12 cellular contexts compared by ENCODE assay signal in genomic region chr3:64342940-64343691, GRCh38.
DNase-seq lines count a peak whose midpoint lies in the region; ATAC-seq and TF ChIP-seq lines count a peak whose summit lies in the region.
"Had no signal": no experiment of that assay in that cellular context is flagged by ENCODE, and none has a peak within 500 bp of the region (broad histone marks: within the 10 kb centered on the region; RNA-seq: fewer than 3 reads in every experiment).

No MANE protein-coding gene starts in this region.

- ATAC-seq in PC-3 (peak; percentile 76), HG02885 (IDR thresholded peaks at IDR 0.05; ENCODE audit: poor library complexity, unreplicated experiment) (no peak), HG03108 (IDR thresholded peaks at IDR 0.05; ENCODE audit: unreplicated experiment) (no peak)
- ATAC-seq: activated CD8-positive, alpha-beta memory T cell treated with anti-CD3 and anti-CD28 coated beads, Interleukin-2, amount 10 ng/mL, durations not matched to agents 7 days and 5 days had no signal

- no peak overlapping the region for H3K9ac ChIP-seq in PC-3 (ENCODE audit: low read length)
- H3K9ac ChIP-seq: BLaER1 treated with 17β-estradiol and CSF1 and Interleukin-3, amounts not matched to agents 10 nM and 100 nM had no signal

- H2AFZ ChIP-seq in PC-3 (ENCODE audit: low read length), result no peak overlapping the region

- CTCF ChIA-PET in PC-3 (lab: Charles Lee), result no interaction called here

- H3K9me3 ChIP-seq in PC-3 (ENCODE audit: low read length), result no peaks in the 10 kb centered on the region
- H3K9me3 ChIP-seq in muscle layer of duodenum (ENCODE audit: control insufficient read depth in 1 of 2, low read length in 2 of 2), result no peaks in the 10 kb centered on the region
- H3K9me3 ChIP-seq: BLaER1 treated with 17β-estradiol and CSF1 and Interleukin-3, amounts not matched to agents 10 nM and 100 nM had no signal

- DNase-seq in AG09319 (ENCODE audit: extremely low read depth, low read depth) (peak; percentile 79), PC-3 (peak; percentile 71), epithelial cell of esophagus (ENCODE audit: low read depth) (peak; percentile 90), NCI-H510A treated with DMSO at 0.1 percent for 48 hours (lab: John Stamatoyannopoulos, UW) (no peak)
- DNase-seq in activated T-cell treated with anti-CD3 and anti-CD28 coated beads, Interleukin-2, amount 50 U/mL, for 1 hour, result no peak
- DNase-seq: activated CD8-positive, alpha-beta memory T cell treated with anti-CD3 and anti-CD28 coated beads, Interleukin-2, amount 10 ng/mL, durations not matched to agents 7 days and 5 days; MV-4-11; SHP77 treated with DMSO at 0.1 percent for 48 hours had no signal

- H3K79me2 ChIP-seq in PC-3 (ENCODE audit: low read length), result no peaks in the 10 kb centered on the region

- intact Hi-C loops in PC-3 (cut with micrococcal nuclease), result loop anchor here (5.0 kb wide), 1 partner anchor 54 kb away; no protein-coding TSS in a partner anchor

- no peaks in the 10 kb centered on the region for H3K27me3 ChIP-seq in PC-3 (ENCODE audit: low read length)
- no peaks in the 10 kb centered on the region for H3K27me3 ChIP-seq in muscle layer of duodenum (ENCODE audit: low read depth, low read length)
- H3K27me3 ChIP-seq: BLaER1 treated with 17β-estradiol and CSF1 and Interleukin-3, amounts not matched to agents 10 nM and 100 nM had no signal

- POLR2A ChIA-PET in PC-3 (lab: Charles Lee; ENCODE audit: unreplicated experiment), result no interaction called here

- H3K4me3 ChIP-seq in PC-3 (ENCODE audit: low read length) (no peak overlapping the region), epithelial cell of esophagus (ENCODE audit: low read length) (no peak overlapping the region), muscle layer of duodenum (ENCODE audit: low read depth in 1 of 2, low read length in 2 of 2) (no peak overlapping the region)
- H3K4me3 ChIP-seq: BLaER1 treated with 17β-estradiol and CSF1 and Interleukin-3, amounts not matched to agents 10 nM and 100 nM had no signal

- H3K4me1 ChIP-seq in PC-3 (ENCODE audit: insufficient read depth, low read length), result peaks cover 32% of the 10 kb centered on the region
- peaks cover 8 to 30% of the 10 kb centered on the region in 2 donors for H3K4me1 ChIP-seq in muscle layer of duodenum (ENCODE audit: control insufficient read depth in 1 of 2, insufficient read depth in 2 of 2, low read length in 2 of 2)

- H3K4me2 ChIP-seq in PC-3 (ENCODE audit: low read length), result peak overlapping the region; percentile 56

- peak overlapping the region; percentile 40 for H3K27ac ChIP-seq in PC-3 (ENCODE audit: low read length)
- peak overlapping the region; percentile 84 for H3K27ac ChIP-seq in muscle layer of duodenum (ENCODE audit: low read length)
- H3K27ac ChIP-seq: BLaER1 treated with 17β-estradiol and CSF1 and Interleukin-3, amounts not matched to agents 10 nM and 100 nM had no signal

- H3F3A ChIP-seq in PC-3 (ENCODE audit: low read length, unreplicated experiment), result no peaks in the 10 kb centered on the region

- TF ChIP-seq CTCF in AG09319 (IDR thresholded peaks at IDR 0.05; ENCODE audit: low read depth, low read length) (no peak), PC-3 (conservative IDR thresholded peaks at IDR 0.05; ENCODE audit: low read depth, low read length) (no peak), epithelial cell of esophagus (IDR thresholded peaks at IDR 0.05; ENCODE audit: insufficient read depth, low read depth, low read length, missing control alignments) (no peak)

- H3K9me2 ChIP-seq in PC-3 (replicated peaks; ENCODE audit: low read length), result no peaks in the 10 kb centered on the region

- H3K36me3 ChIP-seq in PC-3 (ENCODE audit: low read depth, low read length) (no peaks in the 10 kb centered on the region), muscle layer of duodenum (ENCODE audit: control insufficient read depth in 1 of 2, insufficient read depth in 2 of 2, low read length in 2 of 2) (no peaks in the 10 kb centered on the region)
- H3K36me3 ChIP-seq: BLaER1 treated with 17β-estradiol and CSF1 and Interleukin-3, amounts not matched to agents 10 nM and 100 nM had no signal

- no TSS peak for BruUV-seq in PC-3 (replicated peaks; lab: Mats Ljungman, UMichigan)

- no peaks in the 10 kb centered on the region for H4K20me1 ChIP-seq in PC-3 (ENCODE audit: low read length)
- H4K20me1 ChIP-seq: BLaER1 treated with 17β-estradiol and CSF1 and Interleukin-3, amounts not matched to agents 10 nM and 100 nM had no signal

Comparison
In these comparisons a context has a peak if more than half of its experiments do, and no peak if none do; other contexts are left out.
1. DNase-seq: peak in AG09319 (single experiment), PC-3 (single experiment) and epithelial cell of esophagus (single experiment); none in NCI-H510A treated with DMSO at 0.1 percent for 48 hours (single experiment) and activated T-cell treated with anti-CD3 and anti-CD28 coated beads, Interleukin-2, amount 50 U/mL, for 1 hour (single experiment).